In the genomic region with DNA sequence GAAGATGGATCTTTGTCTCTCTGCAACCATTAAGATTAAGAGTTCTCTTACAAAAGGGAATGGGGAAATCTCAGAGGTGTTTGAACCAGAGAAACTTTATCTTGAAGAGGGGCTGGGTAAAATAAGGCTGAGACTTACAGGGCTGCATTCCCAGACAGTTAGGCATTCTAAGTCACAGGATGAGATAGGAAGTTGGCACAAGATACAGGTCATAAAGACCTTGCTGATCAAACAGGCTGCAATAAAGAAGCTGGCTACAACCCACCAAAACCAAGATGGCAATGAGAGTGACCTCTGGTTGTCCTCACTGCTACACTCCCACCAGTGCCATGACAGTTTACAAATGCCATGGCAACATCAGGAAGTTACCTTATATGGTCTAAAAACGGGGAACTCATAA, we compare ENCODE assay signal across 7 cellular contexts. TPM values are rescaled to one million over a fixed set of nuclear protein-coding genes. Genes with fewer than 3 reads are reported as not detected.
"Had no signal": no experiment of that assay in that cellular context is flagged by ENCODE, and none has a peak within 500 bp of the region (broad histone marks: within the 10 kb centered on the region; RNA-seq: fewer than 3 reads in every experiment).

No MANE protein-coding gene starts in this region.

RNA-seq across cellular contexts. Expression of gene SLC22A2, which starts 21.0 kb away (rescaled TPM):
- total RNA-seq: cardiac muscle cell, lower leg skin, omental fat pad, prostate gland, right lobe of liver, urinary bladder had no signal
- polyA plus RNA-seq: cardiac muscle cell, neural cell had no signal
